ENCODE assay signal across 8 cellular contexts in the genomic region with DNA sequence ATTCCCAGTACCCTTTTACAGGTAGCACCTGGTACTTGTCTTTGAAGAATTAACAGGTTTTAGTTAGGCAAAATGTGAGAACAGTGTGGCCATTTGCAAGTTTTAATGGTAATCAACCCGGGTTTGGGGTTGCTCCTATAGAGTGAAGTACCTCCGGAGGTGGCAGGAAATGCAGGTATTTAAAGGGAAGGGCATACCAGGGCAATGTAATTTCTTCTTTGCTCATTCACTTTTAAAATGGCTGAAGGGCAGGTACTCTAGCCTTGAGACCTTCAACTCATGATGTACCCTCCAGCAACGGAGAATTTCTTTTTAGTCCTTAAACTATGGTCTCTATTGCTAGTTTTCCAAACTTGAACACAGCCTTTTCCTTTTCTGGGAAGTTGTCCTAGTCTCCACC. TPM values are rescaled to one million over a fixed set of nuclear protein-coding genes. Genes with fewer than 3 reads are reported as not detected.
DNase-seq lines count a peak whose midpoint lies in the region; ATAC-seq and TF ChIP-seq lines count a peak whose summit lies in the region.

No MANE protein-coding gene starts in this region.

- peaks cover 0 to 25% (median 0%) of the 10 kb centered on the region in 3 donors for H3K36me3 Mint-ChIP-seq in CD8-positive, alpha-beta memory T cell
- peaks cover 23% of the 10 kb centered on the region for H3K36me3 Mint-ChIP-seq in effector memory CD8-positive, alpha-beta T cell (ENCODE audit: insufficient read depth)
- peaks cover 7% of the 10 kb centered on the region for H3K36me3 Mint-ChIP-seq in neural progenitor cell

- H3K4me3 Mint-ChIP-seq in CD8-positive, alpha-beta memory T cell: peak overlapping the region; percentile 96 to 99 (median 98)
- H3K4me3 Mint-ChIP-seq in effector memory CD8-positive, alpha-beta T cell: peak overlapping the region; percentile 92 to 96
- H3K4me3 Mint-ChIP-seq in neural progenitor cell: peak overlapping the region; percentile 91

- H3K27me3 ChIP-seq in CD8-positive, alpha-beta memory T cell (ENCODE audit: insufficient read depth, low read length, poor library complexity, severe bottlenecking): no peaks in the 10 kb centered on the region
- H3K27me3 ChIP-seq in OCI-LY1 (ENCODE audit: insufficient read depth, low read length): no peaks in the 10 kb centered on the region
- no peaks in the 10 kb centered on the region for H3K27me3 ChIP-seq in neural progenitor cell

- H3K27ac ChIP-seq in CD8-positive, alpha-beta memory T cell (ENCODE audit: low read depth, low read length): peak overlapping the region; percentile 98
- H3K27ac ChIP-seq in OCI-LY1 (ENCODE audit: low read depth, low read length, poor library complexity, severe bottlenecking): peak overlapping the region; percentile 97
- H3K27ac ChIP-seq in neural progenitor cell: peak overlapping the region; percentile 100

- CTCF ChIA-PET in CD8-positive, alpha-beta memory T cell (lab: Charles Lee): no interaction called here

- TF ChIP-seq CTCF in OCI-LY1 (IDR thresholded peaks at IDR 0.05; ENCODE audit: low read length): no peak
- no peak for TF ChIP-seq CTCF in neural progenitor cell (IDR thresholded peaks at IDR 0.05)

- H3K9me3 Mint-ChIP-seq in CD8-positive, alpha-beta memory T cell: no peaks in the 10 kb centered on the region
- H3K9me3 Mint-ChIP-seq in effector memory CD8-positive, alpha-beta T cell: no peaks in the 10 kb centered on the region
- peaks cover 2% of the 10 kb centered on the region for H3K9me3 Mint-ChIP-seq in neural progenitor cell

- no peaks in the 10 kb centered on the region for H3K9me2 ChIP-seq in OCI-LY1 (ENCODE audit: low read depth, low read length)

- H3K27ac Mint-ChIP-seq in CD8-positive, alpha-beta memory T cell: peak overlapping the region; percentile 99 to 100 (median 100)
- H3K27ac Mint-ChIP-seq in effector memory CD8-positive, alpha-beta T cell: peak overlapping the region; percentile 99 to 100
- H3K27ac Mint-ChIP-seq in neural progenitor cell: peak overlapping the region; percentile 100

- H3F3A ChIP-seq in OCI-LY1 (ENCODE audit: insufficient read depth, low read length) (0 out of 2 replicates have a peak, but pooled peaks cover 5% of the 10 kb centered on the region), neural progenitor cell (ENCODE audit: low read depth) (peaks cover 26% of the 10 kb centered on the region)

- H3K27me3 Mint-ChIP-seq in CD8-positive, alpha-beta memory T cell: no peaks in the 10 kb centered on the region
- no peaks in the 10 kb centered on the region for H3K27me3 Mint-ChIP-seq in effector memory CD8-positive, alpha-beta T cell
- H3K27me3 Mint-ChIP-seq in neural progenitor cell (ENCODE audit: insufficient read depth, low read depth): peaks cover 5% of the 10 kb centered on the region

- POLR2A ChIA-PET in CD8-positive, alpha-beta memory T cell (lab: Charles Lee): interaction anchor here (0.6 to 2.1 kb wide), 4 partner anchors 21 to 121 kb away, joined by 6 to 50 read pairs (median 10); a partner anchor contains a TSS

- no peak for ATAC-seq in effector memory CD8-positive, alpha-beta T cell (replicated peaks)
- ATAC-seq in HG02938 (IDR thresholded peaks at IDR 0.05; ENCODE audit: unreplicated experiment): no peak
- ATAC-seq in GM18858 (IDR thresholded peaks at IDR 0.05; ENCODE audit: unreplicated experiment): no peak

- H3K4me1 Mint-ChIP-seq in CD8-positive, alpha-beta memory T cell: peaks cover 35 to 55% (median 54%) of the 10 kb centered on the region in 3 donors
- peaks cover 20 to 31% of the 10 kb centered on the region in 2 donors for H3K4me1 Mint-ChIP-seq in effector memory CD8-positive, alpha-beta T cell (ENCODE audit: low read depth in 2 of 2)
- peaks cover 20% of the 10 kb centered on the region for H3K4me1 Mint-ChIP-seq in neural progenitor cell

- no peaks in the 10 kb centered on the region for H3K36me3 ChIP-seq in CD8-positive, alpha-beta memory T cell (ENCODE audit: insufficient read depth, low read length)
- H3K36me3 ChIP-seq in OCI-LY1 (ENCODE audit: insufficient read depth, low read length) (peaks cover 28% of the 10 kb centered on the region), neural progenitor cell (peaks cover 6% of the 10 kb centered on the region)

- H3K9ac ChIP-seq in OCI-LY1 (ENCODE audit: low read length): peak overlapping the region; percentile 92
- peak overlapping the region; percentile 98 for H3K9ac ChIP-seq in neural progenitor cell

- H2AFZ ChIP-seq in OCI-LY1 (ENCODE audit: low read length) (no peak overlapping the region), neural progenitor cell (replicated peaks) (no peak overlapping the region)

- peak in 1 of 5 donors; percentile 7 for DNase-seq in CD8-positive, alpha-beta memory T cell
- no peak for DNase-seq in effector memory CD8-positive, alpha-beta T cell
- DNase-seq in neural progenitor cell (ENCODE audit: low spot score) (no peak), DMS153 treated with DMSO at 0.1 percent for 48 hours (lab: John Stamatoyannopoulos, UW; ENCODE audit: unreplicated experiment) (no peak), NCI-H2081 treated with DMSO at 0.1 percent for 48 hours (lab: John Stamatoyannopoulos, UW) (no peak)

- no peaks in the 10 kb centered on the region for H3K9me3 ChIP-seq in CD8-positive, alpha-beta memory T cell (ENCODE audit: low read length)
- H3K9me3 ChIP-seq in OCI-LY1 (ENCODE audit: low read length) (no peaks in the 10 kb centered on the region), neural progenitor cell (ENCODE audit: low read depth) (no peaks in the 10 kb centered on the region)

- H3K4me3 ChIP-seq in CD8-positive, alpha-beta memory T cell (ENCODE audit: low read length): peak overlapping the region; percentile 76
- H3K4me3 ChIP-seq in OCI-LY1 (ENCODE audit: low read depth, low read length, poor library complexity, severe bottlenecking) (peak overlapping the region; percentile 98), neural progenitor cell (peak overlapping the region; percentile 80)

- H3K4me2 ChIP-seq in OCI-LY1 (ENCODE audit: low read length) (peak overlapping the region; percentile 96), neural progenitor cell (peak overlapping the region; percentile 90)

- no peaks in the 10 kb centered on the region for H4K20me1 ChIP-seq in OCI-LY1 (ENCODE audit: insufficient read depth, low read length)
- H4K20me1 ChIP-seq in neural progenitor cell (ENCODE audit: low read depth): peaks cover 33% of the 10 kb centered on the region

- H3K4me1 ChIP-seq in CD8-positive, alpha-beta memory T cell (ENCODE audit: insufficient read depth, low read length): peaks cover 22% of the 10 kb centered on the region
- peaks cover 63% of the 10 kb centered on the region for H3K4me1 ChIP-seq in OCI-LY1 (ENCODE audit: insufficient read depth, low read length, severe bottlenecking)
- peaks cover 17% of the 10 kb centered on the region for H3K4me1 ChIP-seq in neural progenitor cell

- peaks cover 40% of the 10 kb centered on the region for H3K79me2 ChIP-seq in OCI-LY1 (ENCODE audit: insufficient read depth, low read length)
- peaks cover 48% of the 10 kb centered on the region for H3K79me2 ChIP-seq in neural progenitor cell (ENCODE audit: low read depth)

RNA-seq across cellular contexts. Expression of a gene that starts 1.3 kb away (rescaled TPM):
- 100 to 1,000 TPM; 236 to 244 TPM for total RNA-seq in CD8-positive, alpha-beta memory T cell
- 39.8 TPM for polyA plus RNA-seq in CD8-positive, alpha-beta memory T cell
- 144 and 232 TPM in 2 replicates for total RNA-seq in neural progenitor cell (ENCODE audit: low replicate concordance)

RNA-seq across cellular contexts. Expression of a gene that starts 24.2 kb away (rescaled TPM):
- 10 to 100 TPM; 31.8 to 35.0 TPM for total RNA-seq in CD8-positive, alpha-beta memory T cell
- 40.0 TPM for polyA plus RNA-seq in CD8-positive, alpha-beta memory T cell
- total RNA-seq in neural progenitor cell (ENCODE audit: low replicate concordance): 31.8 and 37.0 TPM in 2 replicates
